In genomic region chr2:106104332-106105062, GRCh38 we compare ENCODE assay signal across 8 cellular contexts.
A peak's percentile ranks its signal among the peaks of the same experiment; 100 is the strongest.
DNase-seq lines count a peak whose midpoint lies in the region; ATAC-seq and TF ChIP-seq lines count a peak whose summit lies in the region.

No MANE protein-coding gene starts in this region.

- peaks cover 0 to 18% (median 2%) of the 10 kb centered on the region in 3 donors for H3K4me1 Mint-ChIP-seq in CD8-positive, alpha-beta memory T cell
- H3K4me1 Mint-ChIP-seq in nephron progenitor cell, result peaks cover 29% of the 10 kb centered on the region

- H4K20me1 ChIP-seq in OCI-LY3 (ENCODE audit: insufficient read depth, low read length), result no peaks in the 10 kb centered on the region

- no peak overlapping the region for H3K27ac ChIP-seq in CD8-positive, alpha-beta memory T cell (ENCODE audit: low read depth, low read length)
- H3K27ac ChIP-seq in OCI-LY3 (ENCODE audit: low read length) (no peak overlapping the region), vagina (no peak overlapping the region)

- peak; percentile 51 for ATAC-seq in GM19328 (IDR thresholded peaks at IDR 0.05; ENCODE audit: unreplicated experiment)

- H3K4me3 ChIP-seq in CD8-positive, alpha-beta memory T cell (ENCODE audit: low read length), result no peak overlapping the region
- H3K4me3 ChIP-seq in OCI-LY3 (ENCODE audit: low read length) (no peak overlapping the region), vagina (no peak overlapping the region)

- H3K27ac Mint-ChIP-seq in CD8-positive, alpha-beta memory T cell, result peak overlapping the region in 4 of 8 donors; percentile 19 to 88 (median 46)
- H3K27ac Mint-ChIP-seq in nephron progenitor cell, result no peak overlapping the region

- H3K4me3 Mint-ChIP-seq in CD8-positive, alpha-beta memory T cell, result no peak overlapping the region
- no peak overlapping the region for H3K4me3 Mint-ChIP-seq in nephron progenitor cell

- no peaks in the 10 kb centered on the region for H3K9me3 ChIP-seq in CD8-positive, alpha-beta memory T cell (ENCODE audit: low read length)
- H3K9me3 ChIP-seq in OCI-LY3 (ENCODE audit: insufficient read depth, low read length) (no peaks in the 10 kb centered on the region), vagina (no peaks in the 10 kb centered on the region)

- H3K4me2 ChIP-seq in OCI-LY3 (ENCODE audit: low read length), result no peak overlapping the region

- DNase-seq in CD8-positive, alpha-beta memory T cell, result peak; percentile 41 to 80 (median 60)
- DNase-seq in HS-27A (ENCODE audit: low read depth) (peak; percentile 7), fibroblast of gingiva (ENCODE audit: low read depth) (peak; percentile 52), nephron progenitor cell (peak; percentile 60), vagina (ENCODE audit: extremely low spot score in 2 of 2) (peak in 1 of 2 donors; percentile 78)
- DNase-seq in activated T-cell treated with anti-CD3 and anti-CD28 coated beads, Interleukin-2, amount 50 U/mL, for 1 hour, result peak; percentile 69

- H3K36me3 Mint-ChIP-seq in CD8-positive, alpha-beta memory T cell, result peaks cover 0 to 64% (median 9%) of the 10 kb centered on the region in 3 donors
- H3K36me3 Mint-ChIP-seq in nephron progenitor cell (ENCODE audit: low read depth), result peaks cover 26% of the 10 kb centered on the region

- no peak for TF ChIP-seq POLR2A in vagina (IDR thresholded peaks at IDR 0.05)

- POLR2A ChIA-PET in CD8-positive, alpha-beta memory T cell (lab: Charles Lee), result interaction anchor here (0.6 kb wide), 1 partner anchor 366 kb away, joined by 4 read pairs; no protein-coding TSS in a partner anchor

- H3K9me3 Mint-ChIP-seq in CD8-positive, alpha-beta memory T cell, result no peaks in the 10 kb centered on the region
- no peaks in the 10 kb centered on the region for H3K9me3 Mint-ChIP-seq in nephron progenitor cell

- H2AFZ ChIP-seq in OCI-LY3 (ENCODE audit: low read depth, low read length), result no peak overlapping the region

- no peaks in the 10 kb centered on the region for H3K27me3 ChIP-seq in CD8-positive, alpha-beta memory T cell (ENCODE audit: insufficient read depth, low read length, poor library complexity, severe bottlenecking)
- H3K27me3 ChIP-seq in OCI-LY3 (ENCODE audit: low read depth, low read length) (no peaks in the 10 kb centered on the region), vagina (no peaks in the 10 kb centered on the region)

- intact Hi-C loops in vagina (cut with DNase I), result loop anchor here (5.0 kb wide), 1 partner anchor 443 kb away; no protein-coding TSS in a partner anchor

- H3K4me1 ChIP-seq in CD8-positive, alpha-beta memory T cell (ENCODE audit: insufficient read depth, low read length), result no peaks in the 10 kb centered on the region
- H3K4me1 ChIP-seq in OCI-LY3 (ENCODE audit: low read length) (no peaks in the 10 kb centered on the region), vagina (no peaks in the 10 kb centered on the region)

- peaks cover 4% of the 10 kb centered on the region for H3K36me3 ChIP-seq in CD8-positive, alpha-beta memory T cell (ENCODE audit: insufficient read depth, low read length)
- H3K36me3 ChIP-seq in OCI-LY3 (replicated peaks; ENCODE audit: low read depth, low read length) (no peaks in the 10 kb centered on the region), vagina (no peaks in the 10 kb centered on the region)

- no peak overlapping the region for H3K9ac ChIP-seq in OCI-LY3 (ENCODE audit: low read length)

- CTCF ChIA-PET in CD8-positive, alpha-beta memory T cell (lab: Charles Lee), result interaction anchor here (0.7 to 3.1 kb wide), 17 partner anchors 15 to 531 kb away, joined by 3 to 17 read pairs (median 4); no protein-coding TSS in a partner anchor

- no peaks in the 10 kb centered on the region for H3K27me3 Mint-ChIP-seq in CD8-positive, alpha-beta memory T cell
- peaks cover 3% of the 10 kb centered on the region for H3K27me3 Mint-ChIP-seq in nephron progenitor cell (ENCODE audit: low read depth, poor library complexity)

- no peaks in the 10 kb centered on the region for H3K79me2 ChIP-seq in OCI-LY3 (ENCODE audit: low read length)

- TF ChIP-seq CTCF in OCI-LY3 (IDR thresholded peaks at IDR 0.05; ENCODE audit: low read depth, low read length) (peak; percentile 97), nephron progenitor cell (IDR thresholded peaks at IDR 0.05) (peak; percentile 96), vagina (IDR thresholded peaks at IDR 0.05) (peak; percentile 77 to 93 (median 92))
